Comparison of ENCODE assay signal across 1 cellular context in the genomic region with DNA sequence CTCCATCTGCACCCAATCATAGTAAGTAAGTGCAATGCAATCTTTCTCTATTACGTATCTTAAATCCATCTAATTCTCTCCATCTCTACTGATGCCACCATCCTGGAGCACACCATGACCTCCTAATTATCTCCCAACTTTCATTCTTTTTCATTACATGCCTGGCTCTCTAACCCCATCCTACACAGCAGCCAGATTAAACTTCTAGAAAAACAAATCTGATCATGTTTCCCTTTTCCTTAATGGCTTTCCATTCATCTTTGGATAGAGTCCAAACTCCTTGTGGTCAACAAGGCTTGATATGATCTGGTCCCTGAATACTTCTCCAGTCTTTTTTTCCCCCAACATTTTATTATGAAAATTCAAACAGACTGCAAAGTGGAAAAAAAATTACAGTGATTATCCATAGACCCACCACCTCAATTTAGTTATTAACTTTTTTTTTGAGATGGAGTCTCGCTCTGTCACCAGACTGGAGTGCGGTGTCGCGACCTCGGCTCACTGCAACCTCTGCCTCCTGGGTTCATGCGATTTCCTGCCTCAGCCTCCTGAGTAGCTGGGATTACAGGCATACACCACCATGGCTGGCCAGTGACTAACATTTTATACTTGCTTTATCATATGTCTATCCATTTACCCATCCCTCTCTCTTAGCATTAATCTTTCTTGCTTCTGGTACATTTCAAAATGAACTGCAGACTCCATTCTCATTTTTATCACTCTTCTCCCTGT.
TF ChIP-seq lines count a peak whose summit lies in the region.

No MANE protein-coding gene starts in this region.

TF ChIP-seq in GM23338, 12 proteins besides CTCF, POLR2A, EP300 and RAD21 (continued from another document):
- no peak for TF ChIP-seq ZNF462 (CRISPR knock-in tag; IDR thresholded peaks at IDR 0.05)
- no peak for TF ChIP-seq NANOG (IDR thresholded peaks at IDR 0.05; ENCODE audit: borderline replicate concordance)
- TF ChIP-seq JUNB (IDR thresholded peaks at IDR 0.05; ENCODE audit: unreplicated experiment), result no peak
- TF ChIP-seq EZH2 (IDR thresholded peaks at IDR 0.05; ENCODE audit: low read depth, unreplicated experiment), result no peak
- no peak for TF ChIP-seq CREB1 (CRISPR knock-in tag; IDR thresholded peaks at IDR 0.05; ENCODE audit: low read depth)
TF ChIP-seq in GM23338: peak in this region for 0.
